ENCODE assay signal across 9 cellular contexts in the genomic region with DNA sequence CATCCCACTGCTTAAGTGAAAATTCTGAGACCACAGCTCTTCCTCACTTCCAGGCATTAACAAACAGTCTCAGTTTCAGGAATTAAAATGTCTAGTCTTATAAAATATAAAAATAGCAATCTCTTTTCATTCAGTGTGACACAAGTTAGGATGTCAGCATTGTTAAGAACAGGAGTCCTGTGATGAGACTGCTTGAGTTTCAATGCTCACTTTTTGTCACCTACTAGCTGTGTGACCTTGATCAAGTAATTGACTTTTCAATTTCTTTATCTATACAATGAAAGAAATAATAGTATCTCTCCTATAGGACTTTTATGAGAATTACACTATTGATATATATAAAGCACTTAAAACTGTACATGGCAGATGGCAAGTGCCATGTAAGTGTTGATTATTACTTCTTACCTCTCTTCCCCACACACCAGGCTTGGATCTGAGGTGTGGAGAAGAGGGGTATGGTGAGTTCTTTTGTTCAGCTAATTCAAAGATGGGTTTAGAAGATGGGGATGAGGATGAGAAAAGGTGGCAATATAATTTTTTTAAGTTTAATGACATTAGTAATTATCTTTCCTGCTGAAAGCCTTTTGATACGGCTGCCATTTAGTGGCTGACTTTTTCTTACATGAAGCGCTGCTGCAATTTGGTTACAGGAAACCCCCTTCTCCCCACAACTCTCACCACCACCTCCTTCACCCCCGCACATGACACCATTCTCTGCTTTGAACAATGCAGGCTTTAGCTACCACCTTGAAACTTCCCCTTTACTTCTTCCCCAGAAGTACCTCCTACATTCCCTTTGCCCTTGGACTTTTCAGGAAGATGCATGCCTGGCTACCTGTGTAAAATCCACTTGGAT. TPM values are rescaled to one million over a fixed set of nuclear protein-coding genes. Genes with fewer than 3 reads are reported as not detected.
DNase-seq lines count a peak whose midpoint lies in the region; ATAC-seq, FAIRE-seq and TF ChIP-seq lines count a peak whose summit lies in the region.
"Had no signal": no experiment of that assay in that cellular context is flagged by ENCODE, and none has a peak within 500 bp of the region (broad histone marks: within the 10 kb centered on the region; RNA-seq: fewer than 3 reads in every experiment).

No MANE protein-coding gene starts in this region.

- no peak for FAIRE-seq in A549 (lab: Jason Lieb, UNC)
- FAIRE-seq: endometrium had no signal

- POLR2A ChIA-PET in A549 (lab: Yijun Ruan, JAX): no interaction called here

- H3K4me1 Mint-ChIP-seq in activated T-helper 17 cell treated with anti-CD3 and anti-CD28 coated beads, Interleukin-2, amount 50 U/mL, for 72 hours: peaks cover 9% of the 10 kb centered on the region

- peaks cover 22% of the 10 kb centered on the region for H3K27me3 Mint-ChIP-seq in activated T-helper 17 cell treated with anti-CD3 and anti-CD28 coated beads, Interleukin-2, amount 50 U/mL, for 72 hours

- H3K36me3 ChIP-seq in right atrium auricular region (no peaks in the 10 kb centered on the region), upper lobe of right lung (no peaks in the 10 kb centered on the region)

- no peak for TF ChIP-seq POLR2A in A549 (IDR thresholded peaks at IDR 0.05; ENCODE audit: low read length)

- peak overlapping the region; percentile 13 for H3K27ac Mint-ChIP-seq in activated T-helper 17 cell treated with anti-CD3 and anti-CD28 coated beads, Interleukin-2, amount 50 U/mL, for 72 hours

- intact Hi-C loops in upper lobe of right lung (cut with DNase I): no loop called here

- no peak for DNase-seq in A549 (ENCODE audit: low read depth in 1 of 2, low spot score in 1 of 2)
- no peak for DNase-seq in NCI-H2029 treated with DMSO at 0.1 percent for 48 hours (lab: John Stamatoyannopoulos, UW)
- DNase-seq in HUDEP-2 (lab: John Stamatoyannopoulos, UW; ENCODE audit: unreplicated experiment in 76 of 76): no peak
- no peak for DNase-seq in right atrium auricular region (ENCODE audit: low spot score)
- no peak for DNase-seq in upper lobe of right lung

- H3K4me2 ChIP-seq in A549: peak overlapping the region; percentile 20; the same call in 2 of the 3 replicates

- H3K36me3 Mint-ChIP-seq in activated T-helper 17 cell treated with anti-CD3 and anti-CD28 coated beads, Interleukin-2, amount 50 U/mL, for 72 hours (ENCODE audit: low read depth): no peaks in the 10 kb centered on the region

- H3K4me3 ChIP-seq in A549 (no peak overlapping the region), right atrium auricular region (no peak overlapping the region), upper lobe of right lung (no peak overlapping the region)

- TF ChIP-seq RAD21 in A549 (conservative IDR thresholded peaks at IDR 0.05 in 1 of 2, IDR thresholded peaks at IDR 0.05 in 1 of 2): no peak

- H3K27me3 ChIP-seq in right atrium auricular region (no peaks in the 10 kb centered on the region), upper lobe of right lung (no peaks in the 10 kb centered on the region)

- WGBS in A549 (ENCODE audit: missing lambda C conversion rate): 66% methylated on average over 3 of the region's 3 CpGs

- no peak for TF ChIP-seq EP300 in A549 (IDR thresholded peaks at IDR 0.05)

- no peak overlapping the region for H3K27ac ChIP-seq in A549
- H3K27ac ChIP-seq in right atrium auricular region: no peak overlapping the region
- H3K27ac ChIP-seq in upper lobe of right lung: no peak overlapping the region

- H3K4me1 ChIP-seq in A549: peaks cover 11% of the 10 kb centered on the region; the same call in 2 of the 3 replicates
- no peaks in the 10 kb centered on the region for H3K4me1 ChIP-seq in right atrium auricular region
- no peaks in the 10 kb centered on the region for H3K4me1 ChIP-seq in upper lobe of right lung

- H3K9me3 ChIP-seq in A549 (no peaks in the 10 kb centered on the region), right atrium auricular region (no peaks in the 10 kb centered on the region), upper lobe of right lung (no peaks in the 10 kb centered on the region)

- ATAC-seq in A549 (peak in 1 of 2 experiments; percentile 29; a peak in 1 of 6 replicates), GM19397 (IDR thresholded peaks at IDR 0.05; ENCODE audit: unreplicated experiment) (peak; percentile 92), HG03108 (IDR thresholded peaks at IDR 0.05; ENCODE audit: unreplicated experiment) (peak; percentile 86), upper lobe of right lung (no peak)
- ATAC-seq in activated T-helper 17 cell treated with anti-CD3 and anti-CD28 coated beads, Interleukin-2, amount 50 U/mL, for 72 hours (replicated peaks): peak; percentile 93

- no peaks in the 10 kb centered on the region for H3K9me3 Mint-ChIP-seq in activated T-helper 17 cell treated with anti-CD3 and anti-CD28 coated beads, Interleukin-2, amount 50 U/mL, for 72 hours

- TF ChIP-seq CTCF in A549 (IDR thresholded peaks at IDR 0.05): no peak
- no peak for TF ChIP-seq CTCF in right atrium auricular region (IDR thresholded peaks at IDR 0.05)
- TF ChIP-seq CTCF in upper lobe of right lung (IDR thresholded peaks at IDR 0.05): no peak

- CTCF ChIA-PET in A549 (lab: Yijun Ruan, JAX): interaction anchor here (0.6 to 1.4 kb wide), 3 partner anchors 27 to 166 kb away, joined by 3 to 7 read pairs (median 4); no protein-coding TSS in a partner anchor

- peak overlapping the region; percentile 51 for H3K4me3 Mint-ChIP-seq in activated T-helper 17 cell treated with anti-CD3 and anti-CD28 coated beads, Interleukin-2, amount 50 U/mL, for 72 hours

TF ChIP-seq in A549, 52 proteins besides CTCF, POLR2A, EP300 and RAD21:
- TF ChIP-seq TFCP2L1 (CRISPR knock-in tag; IDR thresholded peaks at IDR 0.05): no peak
- TF ChIP-seq BHLHE40 (IDR thresholded peaks at IDR 0.05; ENCODE audit: low read depth, low read length): no peak
- TF ChIP-seq FOXS1 (CRISPR knock-in tag; IDR thresholded peaks at IDR 0.05): no peak

RNA-seq across cellular contexts. Expression of a gene that starts 20.8 kb away (rescaled TPM):
- polyA plus RNA-seq in A549 (2011; rRNA removed): 0.16 and 0.30 TPM in 2 replicates
- polyA plus RNA-seq in A549 (2012; cell fraction: cytosol; rRNA removed): 0.05 TPM in 1 of 2 replicates, not detected in the other
- not detected in 2 replicates for polyA plus RNA-seq in A549 (2012; cell fraction: nucleus; rRNA removed)
- polyA plus RNA-seq in A549 (2017; fragmentation: RNase III; extraction: RNeasy Plus Mini Kit Qiagen cat#74134 plus additional on column Dnase treatment): 0.05 TPM in 1 of 3 replicates, not detected in the others
- not detected in 2 replicates for polyA minus RNA-seq in A549 (2011; rRNA and poly(A)+ RNA removed)
- not detected for total RNA-seq in activated T-helper 17 cell treated with anti-CD3 and anti-CD28 coated beads, Interleukin-2, amount 50 U/mL, for 72 hours
- under 1 TPM in 1 of 2 donors, not detected in 1; 0.28 TPM for total RNA-seq in right atrium auricular region
- total RNA-seq in upper lobe of right lung: not detected
